In genomic region chr16:50322333-50322732, GRCh38 we compare ENCODE assay signal across 1 cellular context.
TF ChIP-seq lines count a peak whose summit lies in the region.

No MANE protein-coding gene starts in this region.

TF ChIP-seq in HepG2, 621 proteins besides CTCF, POLR2A, EP300 and RAD21:
- TF ChIP-seq ATF7 (IDR thresholded peaks at IDR 0.05) (peak; percentile 94), ATF7 (CRISPR knock-in tag; IDR thresholded peaks at IDR 0.05) (no peak), ZNF678 (CRISPR knock-in tag; IDR thresholded peaks at IDR 0.05) (no peak)
